In genomic region chr2:161171595-161171929, GRCh38 we compare ENCODE assay signal across 12 cellular contexts. TPM values are rescaled to one million over a fixed set of nuclear protein-coding genes. Genes with fewer than 3 reads are reported as not detected.
A peak's percentile ranks its signal among the peaks of the same experiment; 100 is the strongest.
DNase-seq lines count a peak whose midpoint lies in the region; ATAC-seq and TF ChIP-seq lines count a peak whose summit lies in the region.
"Had no signal": no experiment of that assay in that cellular context is flagged by ENCODE, and none has a peak within 500 bp of the region (broad histone marks: within the 10 kb centered on the region; RNA-seq: fewer than 3 reads in every experiment).

No MANE protein-coding gene starts in this region.

- H3K36me3 ChIP-seq in SK-N-MC (ENCODE audit: insufficient read depth, low read length) (peaks cover 10% of the 10 kb centered on the region), brain microvascular endothelial cell (replicated peaks) (no peaks in the 10 kb centered on the region), HAP-1 (replicated peaks) (no peaks in the 10 kb centered on the region)
- H3K36me3 ChIP-seq: WERI-Rb-1 had no signal

- H3K4me3 Mint-ChIP-seq in activated naive CD4-positive, alpha-beta T cell treated with anti-CD3 and anti-CD28 coated beads for 36 hours, result no peak overlapping the region

- peak overlapping the region; percentile 29 for H3K9ac ChIP-seq in SK-N-MC (ENCODE audit: insufficient read length)

- H3K4me1 ChIP-seq in foreskin keratinocyte (peaks cover 21% of the 10 kb centered on the region), HAP-1 (peaks cover 11% of the 10 kb centered on the region)
- H3K4me1 ChIP-seq: testis had no signal

- H3K4me3 ChIP-seq in AG10803 (ENCODE audit: low read length) (no peak overlapping the region), SK-N-MC (peak overlapping the region; percentile 58), brain microvascular endothelial cell (ENCODE audit: low read depth, low read length) (no peak overlapping the region), HAP-1 (no peak overlapping the region)
- H3K4me3 ChIP-seq: testis had no signal

- no peaks in the 10 kb centered on the region for H3K27me3 Mint-ChIP-seq in activated naive CD4-positive, alpha-beta T cell treated with anti-CD3 and anti-CD28 coated beads for 36 hours (ENCODE audit: low read depth)

- DNase-seq in AG10803 (ENCODE audit: low read depth), result peak; percentile 35
- no peak for DNase-seq in SK-N-MC (ENCODE audit: low read depth, low spot score)
- DNase-seq in foreskin keratinocyte, result peak in 1 of 2 donors; percentile 4
- no peak for DNase-seq in brain microvascular endothelial cell
- no peak for DNase-seq in activated naive CD4-positive, alpha-beta T cell treated with anti-CD3 and anti-CD28 coated beads for 36 hours
- no peak for DNase-seq in HAP-1 (ENCODE audit: low spot score in 2 of 2)
- DNase-seq: activated gamma-delta T cell, SHP77, testis, WERI-Rb-1 had no signal

- H3K9me3 ChIP-seq in SK-N-MC (ENCODE audit: low read depth, low read length) (no peaks in the 10 kb centered on the region), HAP-1 (no peaks in the 10 kb centered on the region)
- H3K9me3 ChIP-seq: testis had no signal

- peaks cover 51% of the 10 kb centered on the region for H3K36me3 Mint-ChIP-seq in activated naive CD4-positive, alpha-beta T cell treated with anti-CD3 and anti-CD28 coated beads for 36 hours (ENCODE audit: low read depth)

- CTCF ChIA-PET in activated naive CD4-positive, alpha-beta T cell treated with anti-CD3 and anti-CD28 coated beads for 36 hours (lab: Charles Lee), result interaction anchor here (0.9 kb wide), 1 partner anchor 849 kb away, joined by 4 read pairs; no protein-coding TSS in a partner anchor

- peaks cover 69% of the 10 kb centered on the region for H3K4me1 Mint-ChIP-seq in activated naive CD4-positive, alpha-beta T cell treated with anti-CD3 and anti-CD28 coated beads for 36 hours (ENCODE audit: low read depth)

- no peak overlapping the region for H3K27ac Mint-ChIP-seq in activated naive CD4-positive, alpha-beta T cell treated with anti-CD3 and anti-CD28 coated beads for 36 hours

- in situ Hi-C loops in brain microvascular endothelial cell (cut with HindIII; ENCODE audit: low pct_ligation_motif_present, low sequenced_read_pairs), result no loop called here
- in situ Hi-C loops in HAP-1 (cut with MboI; ENCODE audit: low sequenced_read_pairs), result no loop called here

- TF ChIP-seq CTCF in AG10803 (conservative IDR thresholded peaks at IDR 0.05; ENCODE audit: low read length) (no peak), foreskin keratinocyte (conservative IDR thresholded peaks at IDR 0.05) (no peak), brain microvascular endothelial cell (IDR thresholded peaks at IDR 0.05; ENCODE audit: low read depth, low read length, missing control alignments) (no peak)

- H3K27me3 ChIP-seq in foreskin keratinocyte (no peaks in the 10 kb centered on the region), brain microvascular endothelial cell (replicated peaks) (no peaks in the 10 kb centered on the region), HAP-1 (ENCODE audit: low read depth) (no peaks in the 10 kb centered on the region)
- H3K27me3 ChIP-seq: testis had no signal

- H3K27ac ChIP-seq in SK-N-MC (peak overlapping the region; percentile 85), foreskin keratinocyte (no peak overlapping the region), brain microvascular endothelial cell (no peak overlapping the region)
- H3K27ac ChIP-seq: testis, WERI-Rb-1 had no signal

- ATAC-seq in GM19351 (IDR thresholded peaks at IDR 0.05; ENCODE audit: unreplicated experiment) (peak; percentile 19), foreskin keratinocyte (peak; percentile 7), GM19463 (IDR thresholded peaks at IDR 0.05; ENCODE audit: unreplicated experiment) (no peak)

- peaks cover 2% of the 10 kb centered on the region for H3K9me3 Mint-ChIP-seq in activated naive CD4-positive, alpha-beta T cell treated with anti-CD3 and anti-CD28 coated beads for 36 hours

- intact Hi-C loops in activated naive CD4-positive, alpha-beta T cell treated with anti-CD3 and anti-CD28 coated beads for 36 hours (cut with micrococcal nuclease), result no loop called here

RNA-seq across cellular contexts. Expression of gene TANK, which starts 11.3 kb away (rescaled TPM):
- 31.9 and 36.1 TPM in 2 replicates for total RNA-seq in foreskin keratinocyte
- 15.7 and 19.2 TPM in 2 replicates for polyA plus RNA-seq in foreskin keratinocyte
- 10 to 100 TPM; 48.6 to 50.4 TPM for total RNA-seq in activated naive CD4-positive, alpha-beta T cell treated with anti-CD3 and anti-CD28 coated beads for 36 hours
